17 cellular contexts compared by ENCODE assay signal in genomic region chr11:12140186-12140938, GRCh38. TPM values are rescaled to one million over a fixed set of nuclear protein-coding genes. Genes with fewer than 3 reads are reported as not detected.
DNase-seq lines count a peak whose midpoint lies in the region; ATAC-seq and TF ChIP-seq lines count a peak whose summit lies in the region.
"Had no signal": no experiment of that assay in that cellular context is flagged by ENCODE, and none has a peak within 500 bp of the region (broad histone marks: within the 10 kb centered on the region; RNA-seq: fewer than 3 reads in every experiment).

No MANE protein-coding gene starts in this region.

- ATAC-seq in gastroesophageal sphincter, result no peak
- ATAC-seq in stimulated activated effector memory CD8-positive, alpha-beta T cell treated with anti-CD3 and anti-CD28 coated beads, Interleukin-12 subunit alpha, Interleukin-12 subunit beta, amount 100 ng/mL, for 72 hours, result no peak
- ATAC-seq in GM19467 (IDR thresholded peaks at IDR 0.05; ENCODE audit: unreplicated experiment), result no peak
- no peak for ATAC-seq in GM21515 (IDR thresholded peaks at IDR 0.05; ENCODE audit: unreplicated experiment)
- ATAC-seq: natural killer cell; stimulated activated memory B cell treated with anti-CD40 and anti-IgM and Interleukin-4, amounts not matched to agents 10 μg/mL and 1 μg/mL and 100 μg/mL, for 72 hours had no signal

- intact Hi-C loops in CD4-positive, alpha-beta memory T cell (cut with micrococcal nuclease), result no loop called here

- peak overlapping the region in 1 of 8 donors; percentile 58 for H3K4me3 Mint-ChIP-seq in CD4-positive, alpha-beta memory T cell
- H3K4me3 Mint-ChIP-seq in activated CD4-positive, alpha-beta memory T cell treated with anti-CD3 and anti-CD28 coated beads, Interleukin-2, amount 10 ng/mL, durations not matched to agents 7 days and 5 days, result no peak overlapping the region
- no peak overlapping the region for H3K4me3 Mint-ChIP-seq in stimulated activated effector memory CD8-positive, alpha-beta T cell treated with anti-CD3 and anti-CD28 coated beads, Interleukin-12 subunit alpha, Interleukin-12 subunit beta, amount 100 ng/mL, for 72 hours
- H3K4me3 Mint-ChIP-seq: activated naive CD4-positive, alpha-beta T cell treated with anti-CD3 and anti-CD28 coated beads for 36 hours; IgD-negative memory B cell; natural killer cell; stimulated activated memory B cell treated with anti-CD40 and anti-IgM and Interleukin-4, amounts not matched to agents 10 μg/mL and 1 μg/mL and 100 μg/mL, for 72 hours had no signal

- CTCF ChIA-PET in CD4-positive, alpha-beta memory T cell (lab: Charles Lee; ENCODE audit: partially characterized antibody), result interaction anchor here (0.7 to 2.3 kb wide), 5 partner anchors 8 to 54 kb away, joined by 3 to 6 read pairs (median 3); no protein-coding TSS in a partner anchor
- CTCF ChIA-PET in activated CD4-positive, alpha-beta memory T cell treated with anti-CD3 and anti-CD28 coated beads, Interleukin-2, amount 10 ng/mL, durations not matched to agents 7 days and 5 days (lab: Charles Lee), result interaction anchor here (0.6 to 0.7 kb wide), 2 partner anchors 95 to 687 kb away, joined by 3 to 4 read pairs; no protein-coding TSS in a partner anchor

- peaks cover 0 to 2% of the 10 kb centered on the region in 2 donors for H3K36me3 Mint-ChIP-seq in CD4-positive, alpha-beta memory T cell
- peaks cover 53% of the 10 kb centered on the region for H3K36me3 Mint-ChIP-seq in activated CD4-positive, alpha-beta memory T cell treated with anti-CD3 and anti-CD28 coated beads, Interleukin-2, amount 10 ng/mL, durations not matched to agents 7 days and 5 days (ENCODE audit: low read depth)
- peaks cover 18% of the 10 kb centered on the region for H3K36me3 Mint-ChIP-seq in stimulated activated effector memory CD8-positive, alpha-beta T cell treated with anti-CD3 and anti-CD28 coated beads, Interleukin-12 subunit alpha, Interleukin-12 subunit beta, amount 100 ng/mL, for 72 hours
- H3K36me3 Mint-ChIP-seq: IgD-negative memory B cell; natural killer cell; stimulated activated memory B cell treated with anti-CD40 and anti-IgM and Interleukin-4, amounts not matched to agents 10 μg/mL and 1 μg/mL and 100 μg/mL, for 72 hours had no signal

- no peaks in the 10 kb centered on the region for H3K9me3 ChIP-seq in CD4-positive, alpha-beta memory T cell (ENCODE audit: control insufficient read depth in 1 of 2, low read length in 2 of 2)
- no peaks in the 10 kb centered on the region for H3K9me3 ChIP-seq in gastroesophageal sphincter
- H3K9me3 ChIP-seq in MG63, result no peaks in the 10 kb centered on the region
- H3K9me3 ChIP-seq: BE2C had no signal

- DNase-seq in CD4-positive, alpha-beta memory T cell, result no peak
- DNase-seq in activated CD4-positive, alpha-beta memory T cell treated with anti-CD3 and anti-CD28 coated beads, Interleukin-2, amount 10 ng/mL, durations not matched to agents 7 days and 5 days, result no peak
- no peak for DNase-seq in stimulated activated effector memory CD8-positive, alpha-beta T cell treated with anti-CD3 and anti-CD28 coated beads, Interleukin-12 subunit alpha, Interleukin-12 subunit beta, amount 100 ng/mL, for 72 hours (ENCODE audit: low spot score in 2 of 2)
- DNase-seq in MG63, result no peak
- DNase-seq: activated naive CD4-positive, alpha-beta T cell treated with anti-CD3 and anti-CD28 coated beads for 36 hours; BE2C; DMS79; GOT3; natural killer cell; NCI-H1092 treated with DMSO at 0.1 percent for 48 hours; SHP77 treated with DMSO at 0.1 percent for 48 hours; stimulated activated CD4-positive, alpha-beta T cell treated with anti-CD3 and anti-CD28 coated beads, Interleukin-4, amount 100 ng/mL, for 4 hours had no signal

- no peaks in the 10 kb centered on the region for H3K27me3 Mint-ChIP-seq in CD4-positive, alpha-beta memory T cell
- no peaks in the 10 kb centered on the region for H3K27me3 Mint-ChIP-seq in activated CD4-positive, alpha-beta memory T cell treated with anti-CD3 and anti-CD28 coated beads, Interleukin-2, amount 10 ng/mL, durations not matched to agents 7 days and 5 days

- 25 to 33% methylated on average over 2 to 3 of the region's 3 CpGs for WGBS in gastroesophageal sphincter (ENCODE audit: low coverage in 1 of 2), 2 donors

- POLR2A ChIA-PET in CD4-positive, alpha-beta memory T cell (lab: Charles Lee; ENCODE audit: partially characterized antibody), result interaction anchor here (0.6 to 1.3 kb wide), 3 partner anchors 9 to 17 kb away, joined by 3 to 5 read pairs (median 3); no protein-coding TSS in a partner anchor
- POLR2A ChIA-PET in activated CD4-positive, alpha-beta memory T cell treated with anti-CD3 and anti-CD28 coated beads, Interleukin-2, amount 10 ng/mL, durations not matched to agents 7 days and 5 days (lab: Charles Lee), result interaction anchor here (0.6 to 1.4 kb wide), 3 partner anchors 30 to 55 kb away, joined by 3 read pairs; partner anchors contain the start of gene MICAL2

- H3K36me3 ChIP-seq in CD4-positive, alpha-beta memory T cell (ENCODE audit: insufficient read depth, low read length), result no peaks in the 10 kb centered on the region
- H3K36me3 ChIP-seq in gastroesophageal sphincter, result no peaks in the 10 kb centered on the region
- H3K36me3 ChIP-seq in MG63, result peaks cover 17% of the 10 kb centered on the region
- H3K36me3 ChIP-seq: BE2C had no signal

- no peak for TF ChIP-seq POLR2A in gastroesophageal sphincter (IDR thresholded peaks at IDR 0.05)

- no peak overlapping the region for H3K27ac ChIP-seq in CD4-positive, alpha-beta memory T cell (ENCODE audit: low read depth, low read length)
- peak overlapping the region; percentile 68 to 90 (median 83) for H3K27ac ChIP-seq in gastroesophageal sphincter

- H3K9me3 Mint-ChIP-seq in CD4-positive, alpha-beta memory T cell, result no peaks in the 10 kb centered on the region
- H3K9me3 Mint-ChIP-seq in activated CD4-positive, alpha-beta memory T cell treated with anti-CD3 and anti-CD28 coated beads, Interleukin-2, amount 10 ng/mL, durations not matched to agents 7 days and 5 days, result no peaks in the 10 kb centered on the region
- no peaks in the 10 kb centered on the region for H3K9me3 Mint-ChIP-seq in stimulated activated effector memory CD8-positive, alpha-beta T cell treated with anti-CD3 and anti-CD28 coated beads, Interleukin-12 subunit alpha, Interleukin-12 subunit beta, amount 100 ng/mL, for 72 hours
- H3K9me3 Mint-ChIP-seq: activated naive CD4-positive, alpha-beta T cell treated with anti-CD3 and anti-CD28 coated beads for 36 hours; IgD-negative memory B cell; natural killer cell; stimulated activated memory B cell treated with anti-CD40 and anti-IgM and Interleukin-4, amounts not matched to agents 10 μg/mL and 1 μg/mL and 100 μg/mL, for 72 hours had no signal

- peak overlapping the region in 5 of 7 donors; percentile 5 to 84 (median 77) for H3K27ac Mint-ChIP-seq in CD4-positive, alpha-beta memory T cell
- peak overlapping the region; percentile 77 for H3K27ac Mint-ChIP-seq in activated CD4-positive, alpha-beta memory T cell treated with anti-CD3 and anti-CD28 coated beads, Interleukin-2, amount 10 ng/mL, durations not matched to agents 7 days and 5 days
- H3K27ac Mint-ChIP-seq in stimulated activated effector memory CD8-positive, alpha-beta T cell treated with anti-CD3 and anti-CD28 coated beads, Interleukin-12 subunit alpha, Interleukin-12 subunit beta, amount 100 ng/mL, for 72 hours, result peak overlapping the region; percentile 27
- H3K27ac Mint-ChIP-seq: activated naive CD4-positive, alpha-beta T cell treated with anti-CD3 and anti-CD28 coated beads for 36 hours; IgD-negative memory B cell; stimulated activated memory B cell treated with anti-CD40 and anti-IgM and Interleukin-4, amounts not matched to agents 10 μg/mL and 1 μg/mL and 100 μg/mL, for 72 hours had no signal

- TF ChIP-seq EP300 in gastroesophageal sphincter (IDR thresholded peaks at IDR 0.05), result no peak

- H3K27me3 ChIP-seq in CD4-positive, alpha-beta memory T cell (ENCODE audit: insufficient read depth, low read length), result no peaks in the 10 kb centered on the region
- H3K27me3 ChIP-seq in gastroesophageal sphincter (no peaks in the 10 kb centered on the region), MG63 (no peaks in the 10 kb centered on the region)
- H3K27me3 ChIP-seq: BE2C had no signal

- TF ChIP-seq CTCF in gastroesophageal sphincter (IDR thresholded peaks at IDR 0.05), result no peak

- H3K4me1 ChIP-seq in CD4-positive, alpha-beta memory T cell (ENCODE audit: insufficient read depth, low read length), result peaks cover 51% of the 10 kb centered on the region
- peaks cover 11 to 95% (median 44%) of the 10 kb centered on the region in 3 donors for H3K4me1 ChIP-seq in gastroesophageal sphincter
- H3K4me1 ChIP-seq: BE2C had no signal

- H3K4me3 ChIP-seq in CD4-positive, alpha-beta memory T cell (ENCODE audit: low read length in 2 of 2), result no peak overlapping the region
- H3K4me3 ChIP-seq in gastroesophageal sphincter (no peak overlapping the region), MG63 (no peak overlapping the region)

- H3K4me1 Mint-ChIP-seq in CD4-positive, alpha-beta memory T cell, result peaks cover 42 to 68% (median 56%) of the 10 kb centered on the region in 4 donors
- peaks cover 66% of the 10 kb centered on the region for H3K4me1 Mint-ChIP-seq in activated CD4-positive, alpha-beta memory T cell treated with anti-CD3 and anti-CD28 coated beads, Interleukin-2, amount 10 ng/mL, durations not matched to agents 7 days and 5 days
- H3K4me1 Mint-ChIP-seq in stimulated activated effector memory CD8-positive, alpha-beta T cell treated with anti-CD3 and anti-CD28 coated beads, Interleukin-12 subunit alpha, Interleukin-12 subunit beta, amount 100 ng/mL, for 72 hours, result peaks cover 58% of the 10 kb centered on the region
- H3K4me1 Mint-ChIP-seq: stimulated activated memory B cell treated with anti-CD40 and anti-IgM and Interleukin-4, amounts not matched to agents 10 μg/mL and 1 μg/mL and 100 μg/mL, for 72 hours had no signal

RNA-seq across cellular contexts. Expression of gene MICAL2, which starts 30.0 kb away (rescaled TPM):
- total RNA-seq in CD4-positive, alpha-beta memory T cell, result 10 to 100 TPM; 33.3 to 38.8 TPM
- 10 to 100 TPM; 10.9 to 23.1 TPM for polyA plus RNA-seq in CD4-positive, alpha-beta memory T cell
- 100 to 1,000 TPM; 135 to 143 TPM for total RNA-seq in activated CD4-positive, alpha-beta memory T cell treated with anti-CD3 and anti-CD28 coated beads, Interleukin-2, amount 10 ng/mL, durations not matched to agents 7 days and 5 days
- 100 to 1,000 TPM; 196 to 550 (median 237) TPM for total RNA-seq in gastroesophageal sphincter
- total RNA-seq in MG63 (2014; rRNA removed; shearing (Covaris generic); ENCODE audit: low replicate concordance), result 37.9 and 42.4 TPM in 2 replicates

Comparison
In these comparisons a context has a peak if more than half of its experiments do, and no peak if none do; other contexts are left out.
1. H3K27ac Mint-ChIP-seq: peak in every context shown above with its lines; median percentile 77 in CD4-positive, alpha-beta memory T cell; 77 in activated CD4-positive, alpha-beta memory T cell treated with anti-CD3 and anti-CD28 coated beads, Interleukin-2, amount 10 ng/mL, durations not matched to agents 7 days and 5 days; 27 in stimulated activated effector memory CD8-positive, alpha-beta T cell treated with anti-CD3 and anti-CD28 coated beads, Interleukin-12 subunit alpha, Interleukin-12 subunit beta, amount 100 ng/mL, for 72 hours.